ENCODE assay signal across 29 cellular contexts in the genomic region with DNA sequence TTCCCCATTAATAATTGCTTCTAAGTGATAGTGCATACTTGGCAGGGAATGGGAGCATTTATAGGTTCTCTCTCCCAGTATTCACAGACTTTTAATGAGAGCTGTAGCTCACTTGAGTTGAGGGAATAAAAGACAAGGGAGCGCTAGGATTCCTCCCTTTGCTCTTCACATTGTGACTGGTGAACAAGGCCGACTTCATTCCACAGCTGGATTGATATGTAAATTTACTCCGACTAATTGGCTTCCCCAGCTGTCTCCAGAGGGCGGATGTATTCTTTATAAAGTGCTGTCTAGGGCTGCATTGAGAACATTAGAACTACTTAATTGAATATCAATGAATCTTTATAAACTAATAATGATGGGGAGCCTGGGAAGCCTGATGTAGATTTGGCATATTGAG.
"Had no signal": no experiment of that assay in that cellular context is flagged by ENCODE, and none has a peak within 500 bp of the region (broad histone marks: within the 10 kb centered on the region; RNA-seq: fewer than 3 reads in every experiment).

No MANE protein-coding gene starts in this region.

- ATAC-seq: mucosa of descending colon; natural killer cell treated with Interleukin-12 subunit alpha and Interleukin-12 subunit beta and Interleukin-15 and Interleukin-18, amount 100 ng/mL, for 72 hours; sciatic nerve; stimulated activated effector memory CD8-positive, alpha-beta T cell treated with anti-CD3 and anti-CD28 coated beads, Interleukin-12 subunit alpha, Interleukin-12 subunit beta, amount 100 ng/mL, for 72 hours; T-helper 17 cell had no signal

- H3K36me3 ChIP-seq: brain microvascular endothelial cell, left ventricle myocardium inferior, neutrophil, thoracic aorta, WERI-Rb-1 had no signal

- H3K36me3 Mint-ChIP-seq: activated CD4-positive, alpha-beta memory T cell treated with anti-CD3 and anti-CD28 coated beads for 36 hours; natural killer cell treated with Interleukin-12 subunit alpha and Interleukin-12 subunit beta and Interleukin-15 and Interleukin-18, amount 100 ng/mL, for 72 hours; stimulated activated effector memory CD8-positive, alpha-beta T cell treated with anti-CD3 and anti-CD28 coated beads, Interleukin-12 subunit alpha, Interleukin-12 subunit beta, amount 100 ng/mL, for 72 hours had no signal

- H3K4me1 ChIP-seq: left ventricle myocardium inferior had no signal

- H3K4me1 Mint-ChIP-seq: activated CD4-positive, alpha-beta T cell treated with anti-CD3 and anti-CD28 coated beads, Interleukin-2, amount 10 ng/mL, durations not matched to agents 24 days and 14 days; stimulated activated effector memory CD8-positive, alpha-beta T cell treated with anti-CD3 and anti-CD28 coated beads, Interleukin-12 subunit alpha, Interleukin-12 subunit beta, amount 100 ng/mL, for 72 hours; T-helper 17 cell had no signal

- H3K4me3 ChIP-seq: coronary artery, dorsolateral prefrontal cortex, left ventricle myocardium inferior, lung, mucosa of descending colon, skin epidermis, thoracic aorta had no signal

- H3K27me3 Mint-ChIP-seq: activated CD4-positive, alpha-beta memory T cell treated with anti-CD3 and anti-CD28 coated beads for 36 hours; activated CD4-positive, alpha-beta T cell treated with anti-CD3 and anti-CD28 coated beads, Interleukin-2, amount 10 ng/mL, durations not matched to agents 24 days and 14 days had no signal

- H3K27me3 ChIP-seq: brain microvascular endothelial cell, neutrophil had no signal

- H3K9me3 ChIP-seq: left ventricle myocardium inferior, mucosa of descending colon, neutrophil, thoracic aorta had no signal

- H3K4me3 Mint-ChIP-seq: activated CD4-positive, alpha-beta memory T cell treated with anti-CD3 and anti-CD28 coated beads for 36 hours; activated CD4-positive, alpha-beta T cell treated with anti-CD3 and anti-CD28 coated beads, Interleukin-2, amount 10 ng/mL, durations not matched to agents 24 days and 14 days; activated T-cell treated with anti-CD3 and anti-CD28 coated beads, Interleukin-2, amount 50 U/mL, for 24 hours; natural killer cell treated with Interleukin-12 subunit alpha and Interleukin-12 subunit beta and Interleukin-15 and Interleukin-18, amount 100 ng/mL, for 72 hours; stimulated activated effector memory CD8-positive, alpha-beta T cell treated with anti-CD3 and anti-CD28 coated beads, Interleukin-12 subunit alpha, Interleukin-12 subunit beta, amount 100 ng/mL, for 72 hours; stimulated activated naive CD8-positive, alpha-beta T cell treated with anti-CD3 and anti-CD28 coated beads, Interleukin-15, Interleukin-2, amounts not matched to agents 100 ng/mL and 50 ng/mL, for 24 hours; T-helper 17 cell had no signal

- H3K9me3 Mint-ChIP-seq: activated CD4-positive, alpha-beta memory T cell treated with anti-CD3 and anti-CD28 coated beads for 36 hours; activated CD4-positive, alpha-beta T cell treated with anti-CD3 and anti-CD28 coated beads, Interleukin-2, amount 10 ng/mL, durations not matched to agents 24 days and 14 days; activated T-cell treated with anti-CD3 and anti-CD28 coated beads, Interleukin-2, amount 50 U/mL, for 24 hours; natural killer cell treated with Interleukin-12 subunit alpha and Interleukin-12 subunit beta and Interleukin-15 and Interleukin-18, amount 100 ng/mL, for 72 hours; stimulated activated effector memory CD8-positive, alpha-beta T cell treated with anti-CD3 and anti-CD28 coated beads, Interleukin-12 subunit alpha, Interleukin-12 subunit beta, amount 100 ng/mL, for 72 hours; stimulated activated naive CD8-positive, alpha-beta T cell treated with anti-CD3 and anti-CD28 coated beads, Interleukin-15, Interleukin-2, amounts not matched to agents 100 ng/mL and 50 ng/mL, for 24 hours had no signal

- H3K27ac Mint-ChIP-seq: activated CD4-positive, alpha-beta memory T cell treated with anti-CD3 and anti-CD28 coated beads for 36 hours; activated CD4-positive, alpha-beta T cell treated with anti-CD3 and anti-CD28 coated beads, Interleukin-2, amount 10 ng/mL, durations not matched to agents 24 days and 14 days; activated T-cell treated with anti-CD3 and anti-CD28 coated beads, Interleukin-2, amount 50 U/mL, for 24 hours; natural killer cell treated with Interleukin-12 subunit alpha and Interleukin-12 subunit beta and Interleukin-15 and Interleukin-18, amount 100 ng/mL, for 72 hours; stimulated activated effector memory CD8-positive, alpha-beta T cell treated with anti-CD3 and anti-CD28 coated beads, Interleukin-12 subunit alpha, Interleukin-12 subunit beta, amount 100 ng/mL, for 72 hours; stimulated activated naive CD8-positive, alpha-beta T cell treated with anti-CD3 and anti-CD28 coated beads, Interleukin-15, Interleukin-2, amounts not matched to agents 100 ng/mL and 50 ng/mL, for 24 hours; T-helper 17 cell had no signal

- DNase-seq: activated CD4-positive, alpha-beta memory T cell treated with anti-CD3 and anti-CD28 coated beads for 36 hours; activated CD4-positive, alpha-beta T cell treated with anti-CD3 and anti-CD28 coated beads, Interleukin-2, amount 10 ng/mL, durations not matched to agents 24 days and 14 days; activated CD4-positive, CD25-positive, alpha-beta regulatory T cell treated with anti-CD3 and anti-CD28 coated beads, Interleukin-2, amount 50 U/mL, for 72 hours; activated CD8-positive, alpha-beta memory T cell treated with anti-CD3 and anti-CD28 coated beads, Interleukin-2, amount 50 U/mL, for 48 hours; activated gamma-delta T cell treated with Interleukin-2 at 50 U/mL for 16 hours; activated naive CD4-positive, alpha-beta T cell treated with anti-CD3 and anti-CD28 coated beads, Interleukin-2, amount 50 U/mL, for 16 hours; activated T-cell treated with anti-CD3 and anti-CD28 coated beads, Interleukin-2, amount 50 U/mL, for 24 hours; amniotic stem cell; brain microvascular endothelial cell; dorsolateral prefrontal cortex; effector memory CD4-positive, alpha-beta T cell; glutamatergic neuron; islet precursor cell; left ventricle myocardium inferior; mucosa of descending colon; stimulated activated CD4-positive, alpha-beta T cell treated with anti-CD3 and anti-CD28 coated beads, Interleukin-4, amount 100 ng/mL, for 24 hours; T-helper 17 cell; T1000; trophoblast cell; WERI-Rb-1 had no signal

- H3K27ac ChIP-seq: brain microvascular endothelial cell, coronary artery, dorsolateral prefrontal cortex, left ventricle myocardium inferior, neutrophil, skin epidermis, thoracic aorta, WERI-Rb-1 had no signal
